Comparison of ENCODE assay signal across 9 cellular contexts in genomic region chr1:114509596-114510234, GRCh38. TPM values are rescaled to one million over a fixed set of nuclear protein-coding genes. Genes with fewer than 3 reads are reported as not detected.
DNase-seq lines count a peak whose midpoint lies in the region; ATAC-seq, FAIRE-seq and TF ChIP-seq lines count a peak whose summit lies in the region.
"Had no signal": no experiment of that assay in that cellular context is flagged by ENCODE, and none has a peak within 500 bp of the region (broad histone marks: within the 10 kb centered on the region; RNA-seq: fewer than 3 reads in every experiment).

No MANE protein-coding gene starts in this region.

- H3K4me3 ChIP-seq in tibial artery, result peak overlapping the region; percentile 90 to 98

- no peaks in the 10 kb centered on the region for H3K27me3 Mint-ChIP-seq in activated T-cell treated with anti-CD3 and anti-CD28 coated beads, Interleukin-2, amount 50 U/mL, for 72 hours (ENCODE audit: low read depth)

- peaks cover 0 to 10% (median 0%) of the 10 kb centered on the region in 3 donors for H3K36me3 ChIP-seq in tibial artery

- peak overlapping the region; percentile 80 for H3K27ac Mint-ChIP-seq in activated T-cell treated with anti-CD3 and anti-CD28 coated beads, Interleukin-2, amount 50 U/mL, for 72 hours
- peak overlapping the region; percentile 84 to 92 for H3K27ac Mint-ChIP-seq in activated naive CD4-positive, alpha-beta T cell treated with anti-CD3 and anti-CD28 coated beads, Interleukin-2, amount 50 U/mL, for 72 hours

- no peak for DNase-seq in activated T-cell treated with anti-CD3 and anti-CD28 coated beads, Interleukin-2, amount 50 U/mL, for 72 hours
- DNase-seq in activated T-cell treated with anti-CD3 and anti-CD28 coated beads, Interleukin-2, amount 50 U/mL, for 1 hour, result no peak
- DNase-seq in activated naive CD4-positive, alpha-beta T cell treated with anti-CD3 and anti-CD28 coated beads, Interleukin-2, amount 50 U/mL, for 72 hours (ENCODE audit: low spot score in 2 of 2), result no peak
- peak; percentile 7 for DNase-seq in kidney tubule cell (ENCODE audit: low spot score)
- no peak for DNase-seq in tibial artery
- DNase-seq in urothelium cell line (ENCODE audit: low spot score), result no peak
- no peak for DNase-seq in NCI-H2081 treated with DMSO at 0.1 percent for 48 hours (lab: John Stamatoyannopoulos, UW)

- ATAC-seq in activated T-cell treated with anti-CD3 and anti-CD28 coated beads, Interleukin-2, amount 50 U/mL, for 72 hours (replicated peaks in 1 of 2), result no peak
- no peak for ATAC-seq in activated naive CD4-positive, alpha-beta T cell treated with anti-CD3 and anti-CD28 coated beads, Interleukin-2, amount 50 U/mL, for 72 hours
- ATAC-seq in HG02870 (IDR thresholded peaks at IDR 0.05; ENCODE audit: unreplicated experiment), result no peak

- intact Hi-C loops in tibial artery (cut with DNase I; ENCODE audit: low total_unique reads), result loop anchor here (2.0 kb wide), 1 partner anchor 71 kb away; the partner anchor contains the start of gene BCAS2

- TF ChIP-seq CTCF in tibial artery (IDR thresholded peaks at IDR 0.05), result no peak

- H3K36me3 Mint-ChIP-seq in activated T-cell treated with anti-CD3 and anti-CD28 coated beads, Interleukin-2, amount 50 U/mL, for 72 hours (ENCODE audit: insufficient read depth in 2 of 2), result peaks cover 5 to 17% of the 10 kb centered on the region in 2 donors
- H3K36me3 Mint-ChIP-seq in activated naive CD4-positive, alpha-beta T cell treated with anti-CD3 and anti-CD28 coated beads, Interleukin-2, amount 50 U/mL, for 72 hours, result peaks cover 20 to 30% of the 10 kb centered on the region in 2 donors

- no peaks in the 10 kb centered on the region for H3K9me3 Mint-ChIP-seq in activated T-cell treated with anti-CD3 and anti-CD28 coated beads, Interleukin-2, amount 50 U/mL, for 72 hours
- no peaks in the 10 kb centered on the region for H3K9me3 Mint-ChIP-seq in activated naive CD4-positive, alpha-beta T cell treated with anti-CD3 and anti-CD28 coated beads, Interleukin-2, amount 50 U/mL, for 72 hours

- H3K27ac ChIP-seq in tibial artery, result peak overlapping the region; percentile 93 to 96

- H3K27me3 ChIP-seq in tibial artery, result no peaks in the 10 kb centered on the region

- H3K4me1 Mint-ChIP-seq in activated T-cell treated with anti-CD3 and anti-CD28 coated beads, Interleukin-2, amount 50 U/mL, for 72 hours (ENCODE audit: low read depth), result peaks cover 67% of the 10 kb centered on the region

- no peak for FAIRE-seq in urothelium cell line (lab: Jason Lieb, UNC)
- FAIRE-seq: colon had no signal

- H3K4me3 Mint-ChIP-seq in activated T-cell treated with anti-CD3 and anti-CD28 coated beads, Interleukin-2, amount 50 U/mL, for 72 hours, result peak overlapping the region; percentile 86 to 91

- H3K4me1 ChIP-seq in tibial artery, result peaks cover 0 to 51% (median 35%) of the 10 kb centered on the region in 4 donors

- H3K9me3 ChIP-seq in tibial artery, result no peaks in the 10 kb centered on the region

RNA-seq across cellular contexts. Expression of gene TRIM33, which starts 1.3 kb away (rescaled TPM):
- total RNA-seq in activated T-cell treated with anti-CD3 and anti-CD28 coated beads, Interleukin-2, amount 50 U/mL, for 72 hours, result 10 to 100 TPM; 34.1 to 42.4 TPM
- 10 to 100 TPM; 36.7 to 45.5 TPM for total RNA-seq in activated naive CD4-positive, alpha-beta T cell treated with anti-CD3 and anti-CD28 coated beads, Interleukin-2, amount 50 U/mL, for 72 hours
